Comparison of ENCODE assay signal across 8 cellular contexts in genomic region chr17:6640536-6641373, GRCh38. TPM values are rescaled to one million over a fixed set of nuclear protein-coding genes. Genes with fewer than 3 reads are reported as not detected.
DNase-seq lines count a peak whose midpoint lies in the region; ATAC-seq and TF ChIP-seq lines count a peak whose summit lies in the region.

Gene KIAA0753 (minus strand): TSS chr17:6640711. CDS start chr17:6635103, 5,608 bp downstream.
Gene TXNDC17 (plus strand): TSS chr17:6641060. CDS start chr17:6641083, 23 bp downstream.

- no peaks in the 10 kb centered on the region for H3K4me1 ChIP-seq in right cardiac atrium (ENCODE audit: control insufficient read depth, insufficient read depth, low read length)
- peaks cover 14% of the 10 kb centered on the region for H3K4me1 ChIP-seq in rectal smooth muscle tissue (ENCODE audit: control insufficient read depth, insufficient read depth, low read length)
- peaks cover 56% of the 10 kb centered on the region for H3K4me1 ChIP-seq in vagina

- TF ChIP-seq CTCF in vagina (IDR thresholded peaks at IDR 0.05) = no peak

- TF ChIP-seq POLR2A in vagina (IDR thresholded peaks at IDR 0.05) = peak in 1 of 2 donors; percentile 27

- H3K27ac ChIP-seq in right cardiac atrium (ENCODE audit: low read length) (peak within 1 kb of the TSS; percentile 97), rectal smooth muscle tissue (ENCODE audit: low read depth, low read length) (peak within 1 kb of the TSS; percentile 83), vagina (peak within 1 kb of the TSS; percentile 73)

- DNase-seq in NCI-H1930 (lab: John Stamatoyannopoulos, UW) (peak; percentile 81 to 84), anterior cingulate cortex (lab: John Stamatoyannopoulos, UW) (peak; percentile 55 to 95 (median 86)), right cardiac atrium (peak; percentile 95 to 98 (median 97)), vagina (ENCODE audit: extremely low spot score in 2 of 2) (no peak)

- H3K9me3 ChIP-seq in right cardiac atrium (ENCODE audit: control insufficient read depth, low read length) (no peaks in the 10 kb centered on the region), vagina (no peaks in the 10 kb centered on the region)

- peak; percentile 93 for ATAC-seq in GM18498 (IDR thresholded peaks at IDR 0.05; ENCODE audit: unreplicated experiment)
- ATAC-seq in HG02884 (IDR thresholded peaks at IDR 0.05; ENCODE audit: unreplicated experiment) = peak; percentile 90
- ATAC-seq in right cardiac atrium = peak; percentile 97 to 98

- peak within 1 kb of the TSS; percentile 96 for H3K4me3 ChIP-seq in right cardiac atrium (ENCODE audit: low read length)
- peak within 1 kb of the TSS; percentile 98 for H3K4me3 ChIP-seq in rectal smooth muscle tissue (ENCODE audit: low read length)
- H3K4me3 ChIP-seq in vagina = peak within 1 kb of the TSS; percentile 67 to 79

- WGBS in right cardiac atrium = under 1% methylated on average over 57 of the region's 57 CpGs

- intact Hi-C loops in T-helper 2 cell treated with Interferon-gamma antibody and Interleukin-4, amounts not matched to agents 100 ng/mL and 5 ng/mL, for 36 hours (cut with micrococcal nuclease) = loop anchor here (1.0 to 10.0 kb wide), 3 partner anchors 11 to 374 kb away; partner anchors contain the start of genes C17orf100, MED31 and PIMREG
- intact Hi-C loops in right cardiac atrium (cut with DNase I) (no loop called here), vagina (cut with DNase I) (no loop called here)

- H3K36me3 ChIP-seq in rectal smooth muscle tissue (ENCODE audit: control insufficient read depth, insufficient read depth, low read length) (peaks cover 12% of the 10 kb centered on the region), vagina (peaks cover 0 to 5% of the 10 kb centered on the region in 2 donors)

- peak within 1 kb of the TSS; percentile 80 for H3K9ac ChIP-seq in rectal smooth muscle tissue (ENCODE audit: low read length)

- H3K27me3 ChIP-seq in right cardiac atrium (ENCODE audit: control insufficient read depth, insufficient read depth) (no peaks in the 10 kb centered on the region), rectal smooth muscle tissue (ENCODE audit: control insufficient read depth, insufficient read depth, low read length) (no peaks in the 10 kb centered on the region), vagina (no peaks in the 10 kb centered on the region)

RNA-seq across cellular contexts. Expression of gene KIAA0753, which starts in this region (rescaled TPM):
- total RNA-seq in T-helper 2 cell treated with Interferon-gamma antibody and Interleukin-4, amounts not matched to agents 100 ng/mL and 5 ng/mL, for 36 hours = 16.5 and 19.1 TPM in 2 replicates
- 1 to 10 TPM; 5.8 to 9.0 (median 6.6) TPM for total RNA-seq in right cardiac atrium
- 2.9 TPM for polyA plus RNA-seq in right cardiac atrium
- total RNA-seq in vagina = 14.5 TPM

RNA-seq across cellular contexts. Expression of gene TXNDC17, which starts in this region (rescaled TPM):
- total RNA-seq in T-helper 2 cell treated with Interferon-gamma antibody and Interleukin-4, amounts not matched to agents 100 ng/mL and 5 ng/mL, for 36 hours = 76.9 and 82.4 TPM in 2 replicates
- total RNA-seq in right cardiac atrium = 10 to 100 TPM; 40.3 to 52.6 (median 47.1) TPM
- 129 TPM for polyA plus RNA-seq in right cardiac atrium
- 164 TPM for total RNA-seq in vagina

Comparison
In these comparisons a context has a peak if more than half of its experiments do, and no peak if none do; other contexts are left out.
1. DNase-seq: peak in NCI-H1930 (2 of 2), anterior cingulate cortex (58 of 58) and right cardiac atrium (3 of 3); none in vagina (0 of 2).
2. Peak in every context shown above with its lines, with median percentiles within 50 percentile points of each other: ATAC-seq, H3K27ac ChIP-seq and H3K4me3 ChIP-seq.